In the genomic region with DNA sequence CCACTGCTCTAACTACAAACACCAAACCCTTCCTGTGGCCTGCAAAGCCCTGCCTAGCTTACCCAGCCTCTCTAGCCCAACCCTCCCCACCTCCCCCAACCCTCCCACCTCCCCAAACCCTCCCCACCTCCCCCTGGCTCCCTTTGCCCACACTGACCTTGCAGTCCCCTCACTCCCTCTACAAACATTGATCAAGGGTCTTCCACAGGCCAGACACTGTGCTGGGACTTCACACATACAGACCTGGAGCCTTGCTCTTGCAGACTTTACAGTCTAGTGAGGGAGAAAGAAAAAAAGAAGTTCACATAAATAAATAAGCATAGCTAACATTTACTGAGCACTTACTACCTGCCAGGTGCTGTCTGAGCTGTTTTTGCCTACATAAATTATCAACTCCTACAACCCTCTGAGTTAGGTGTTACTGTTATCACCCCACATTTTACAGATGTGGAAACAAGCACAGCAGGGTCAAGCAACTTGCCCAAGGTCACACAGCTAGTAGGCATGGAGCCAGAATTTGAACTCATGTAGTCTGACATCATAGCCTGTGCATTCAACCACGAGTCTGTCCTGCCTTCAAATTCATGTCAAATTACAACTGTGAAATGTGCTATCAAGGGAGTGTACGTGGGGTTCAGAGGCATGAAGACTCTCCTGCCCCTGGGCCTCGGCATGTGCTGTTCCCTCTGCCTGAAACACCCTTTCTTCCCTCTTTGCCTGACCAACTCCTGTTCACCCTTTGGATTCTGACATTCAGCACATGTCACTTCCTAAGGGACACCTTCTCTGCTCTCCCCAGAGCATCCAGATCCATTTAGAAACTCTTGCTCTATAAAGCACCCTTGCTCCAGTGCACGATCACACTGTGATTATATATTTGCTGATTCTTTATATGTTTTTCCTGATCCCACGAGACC, we compare ENCODE assay signal across 19 cellular contexts.
A peak's percentile ranks its signal among the peaks of the same experiment; 100 is the strongest.
DNase-seq lines count a peak whose midpoint lies in the region; ATAC-seq, FAIRE-seq and TF ChIP-seq lines count a peak whose summit lies in the region.
"Had no signal": no experiment of that assay in that cellular context is flagged by ENCODE, and none has a peak within 500 bp of the region (broad histone marks: within the 10 kb centered on the region; RNA-seq: fewer than 3 reads in every experiment).

No MANE protein-coding gene starts in this region.

- no peaks in the 10 kb centered on the region for H3K9me3 ChIP-seq in HEK293 (ENCODE audit: control insufficient read depth, insufficient read depth, low read depth, low read length)
- no peaks in the 10 kb centered on the region for H3K9me3 ChIP-seq in subcutaneous abdominal adipose tissue (ENCODE audit: control insufficient read depth in 5 of 5, low read length in 5 of 5)
- H3K9me3 ChIP-seq in BE2C = no peaks in the 10 kb centered on the region
- H3K9me3 ChIP-seq: psoas muscle, spleen had no signal

- FAIRE-seq in bronchial epithelial cell (lab: Jason Lieb, UNC) = peak; percentile 77
- FAIRE-seq: endometrium, frontal cortex had no signal

- H3K36me3 ChIP-seq in HEK293 (ENCODE audit: control insufficient read depth in 2 of 2, insufficient read depth in 1 of 2, low read length in 2 of 2) (no peaks in the 10 kb centered on the region), bronchial epithelial cell (ENCODE audit: control insufficient read depth, insufficient read depth, low read length) (no peaks in the 10 kb centered on the region), subcutaneous abdominal adipose tissue (ENCODE audit: control insufficient read depth in 5 of 5, insufficient read depth in 5 of 5, low read length in 5 of 5) (peaks cover 0 to 38% (median 15%) of the 10 kb centered on the region in 5 donors), BE2C (no peaks in the 10 kb centered on the region)

- no peaks in the 10 kb centered on the region for H3K4me1 ChIP-seq in HEK293 (ENCODE audit: control insufficient read depth, insufficient read depth, low read length)
- H3K4me1 ChIP-seq in subcutaneous abdominal adipose tissue (ENCODE audit: control insufficient read depth in 5 of 5, insufficient read depth in 5 of 5, low read length in 5 of 5) = peaks cover 27 to 79% (median 62%) of the 10 kb centered on the region in 5 donors
- H3K4me1 ChIP-seq in BE2C = peaks cover 27% of the 10 kb centered on the region

- H3K27ac ChIP-seq in HEK293 (ENCODE audit: extremely low read depth, low read depth, low read length) (no peak overlapping the region), subcutaneous abdominal adipose tissue (ENCODE audit: low read depth, low read length) (peak overlapping the region; percentile 93)
- H3K27ac ChIP-seq: psoas muscle, VCaP had no signal

- H3K27me3 ChIP-seq in bronchial epithelial cell (ENCODE audit: control insufficient read depth, insufficient read depth, low read length) (no peaks in the 10 kb centered on the region), subcutaneous abdominal adipose tissue (ENCODE audit: control insufficient read depth in 5 of 5, insufficient read depth in 4 of 5, low read length in 5 of 5) (no peaks in the 10 kb centered on the region), BE2C (no peaks in the 10 kb centered on the region)
- H3K27me3 ChIP-seq: spleen had no signal

- POLR2A ChIA-PET in HEK293 (lab: Yijun Ruan, JAX) = no interaction called here

- peak overlapping the region in 3 of 5 donors; percentile 3 to 29 (median 27) for H3K9ac ChIP-seq in subcutaneous abdominal adipose tissue (ENCODE audit: low read length in 5 of 5)

- CTCF ChIA-PET in HEK293 (lab: Yijun Ruan, JAX) = interaction anchor here (0.6 to 10.3 kb wide), 10 partner anchors 8 to 276 kb away, joined by 3 to 387 read pairs (median 6); no protein-coding TSS in a partner anchor

- H3K4me3 ChIP-seq in HEK293 (ENCODE audit: low read depth, low read length) (no peak overlapping the region), bronchial epithelial cell (ENCODE audit: low read depth, low read length) (no peak overlapping the region), subcutaneous abdominal adipose tissue (ENCODE audit: low read depth in 1 of 5, low read length in 5 of 5) (no peak overlapping the region), BE2C (ENCODE audit: low read depth, low read length) (no peak overlapping the region)
- H3K4me3 ChIP-seq: psoas muscle, spleen had no signal

- no peak for TF ChIP-seq CTCF in HEK293 (tag by site-specific recombination; IDR thresholded peaks at IDR 0.05)
- TF ChIP-seq CTCF in bronchial epithelial cell (IDR thresholded peaks at IDR 0.05; ENCODE audit: insufficient read depth, low read length, severe bottlenecking) = no peak
- TF ChIP-seq CTCF in BE2C (IDR thresholded peaks at IDR 0.05; ENCODE audit: low read depth, low read length) = no peak

- DNase-seq in bronchial epithelial cell (ENCODE audit: low read depth) (no peak), iris pigment epithelial cell (ENCODE audit: low read depth) (peak; percentile 48), NCI-H82 treated with DMSO at 0.1 percent for 48 hours (lab: John Stamatoyannopoulos, UW; ENCODE audit: unreplicated experiment) (no peak), BE2C (no peak)
- DNase-seq: activated CD4-positive, alpha-beta T cell treated with anti-CD3 and anti-CD28 coated beads, Interleukin-2, amount 50 U/mL, for 1 hour; activated naive CD4-positive, alpha-beta T cell treated with Interleukin-2 at 50 U/mL for 16 hours; AML-193; EL; NCI-H1417 treated with DMSO at 0.1 percent for 48 hours; NCI-H526; psoas muscle; SHP77; spleen had no signal

- ATAC-seq in HG03378 (IDR thresholded peaks at IDR 0.05; ENCODE audit: unreplicated experiment) = no peak
- ATAC-seq: psoas muscle had no signal

TF ChIP-seq in HEK293, 187 proteins besides CTCF, POLR2A, EP300 and RAD21:
- 0 out of 2 replicates have a peak, but pooled peaks have one; percentile 50 for TF ChIP-seq ZNF768 (tag by site-specific recombination; IDR thresholded peaks at IDR 0.05)
- no peak for TF ChIP-seq FEZF1 (tag by site-specific recombination; IDR thresholded peaks at IDR 0.05)
- TF ChIP-seq, protein P1, sequence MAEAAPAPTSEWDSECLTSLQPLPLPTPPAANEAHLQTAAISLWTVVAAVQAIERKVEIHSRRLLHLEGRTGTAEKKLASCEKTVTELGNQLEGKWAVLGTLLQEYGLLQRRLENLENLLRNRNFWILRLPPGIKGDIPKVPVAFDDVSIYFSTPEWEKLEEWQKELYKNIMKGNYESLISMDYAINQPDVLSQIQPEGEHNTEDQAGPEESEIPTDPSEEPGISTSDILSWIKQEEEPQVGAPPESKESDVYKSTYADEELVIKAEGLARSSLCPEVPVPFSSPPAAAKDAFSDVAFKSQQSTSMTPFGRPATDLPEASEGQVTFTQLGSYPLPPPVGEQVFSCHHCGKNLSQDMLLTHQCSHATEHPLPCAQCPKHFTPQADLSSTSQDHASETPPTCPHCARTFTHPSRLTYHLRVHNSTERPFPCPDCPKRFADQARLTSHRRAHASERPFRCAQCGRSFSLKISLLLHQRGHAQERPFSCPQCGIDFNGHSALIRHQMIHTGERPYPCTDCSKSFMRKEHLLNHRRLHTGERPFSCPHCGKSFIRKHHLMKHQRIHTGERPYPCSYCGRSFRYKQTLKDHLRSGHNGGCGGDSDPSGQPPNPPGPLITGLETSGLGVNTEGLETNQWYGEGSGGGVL (tag by site-specific recombination; IDR thresholded peaks at IDR 0.05) = no peak
- TF ChIP-seq ZNF292 (tag by site-specific recombination; IDR thresholded peaks at IDR 0.05; ENCODE audit: borderline replicate concordance, low read depth) = no peak
- no peak for TF ChIP-seq ZNF354C (tag by site-specific recombination; IDR thresholded peaks at IDR 0.05; ENCODE audit: borderline replicate concordance, low read depth)
- no peak for TF ChIP-seq ZNF596 (tag by site-specific recombination; IDR thresholded peaks at IDR 0.05)
